21 cellular contexts compared by ENCODE assay signal in the genomic region with DNA sequence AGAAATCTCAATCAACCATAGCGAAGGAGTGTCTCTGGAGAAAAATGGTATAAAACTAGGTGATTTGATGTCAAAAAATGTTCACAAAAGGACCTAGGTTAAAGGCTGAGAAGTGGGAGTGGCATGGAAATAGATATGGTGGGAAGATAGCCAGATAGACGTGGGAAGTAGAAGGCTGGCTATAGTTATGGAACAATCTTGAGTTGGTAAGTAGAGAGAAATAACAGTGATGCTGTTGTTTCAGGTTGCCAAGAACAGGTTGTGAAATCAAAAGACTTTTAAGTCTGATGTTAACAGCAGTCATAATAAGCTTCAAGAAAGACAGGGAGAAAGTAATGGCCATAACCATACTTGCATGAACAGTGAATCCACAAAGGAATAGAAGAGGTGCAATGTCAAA.
"Had no signal": no experiment of that assay in that cellular context is flagged by ENCODE, and none has a peak within 500 bp of the region (broad histone marks: within the 10 kb centered on the region; RNA-seq: fewer than 3 reads in every experiment).

No MANE protein-coding gene starts in this region.

- H3K9me3 ChIP-seq: SK-N-SH had no signal

- H3K9ac ChIP-seq: SK-N-SH had no signal

- H3K4me2 ChIP-seq: SK-N-SH had no signal

- DNase-seq: KBM-7; MV-4-11; NCI-H1048; NCI-H1105; NCI-H1417; NCI-H1436 treated with DMSO at 0.1 percent for 48 hours; NCI-H1694; NCI-H187 treated with DMSO at 0.1 percent for 48 hours; NCI-H2029 treated with DMSO at 0.1 percent for 48 hours; NCI-H2107; NCI-H2227 treated with DMSO at 0.1 percent for 48 hours; NCI-H446; NCI-H510A; NCI-H524 treated with DMSO at 0.1 percent for 48 hours; NCI-H69; NCI-H774; NK-92 treated with Interleukin-12 subunit alpha and Interleukin-12 subunit beta, amount 100 ng/mL, for 24 hours; PC-3; SHP77; SK-N-SH had no signal

- H3K27ac ChIP-seq: RWPE1 had no signal
